9 cellular contexts compared by ENCODE assay signal in the genomic region with DNA sequence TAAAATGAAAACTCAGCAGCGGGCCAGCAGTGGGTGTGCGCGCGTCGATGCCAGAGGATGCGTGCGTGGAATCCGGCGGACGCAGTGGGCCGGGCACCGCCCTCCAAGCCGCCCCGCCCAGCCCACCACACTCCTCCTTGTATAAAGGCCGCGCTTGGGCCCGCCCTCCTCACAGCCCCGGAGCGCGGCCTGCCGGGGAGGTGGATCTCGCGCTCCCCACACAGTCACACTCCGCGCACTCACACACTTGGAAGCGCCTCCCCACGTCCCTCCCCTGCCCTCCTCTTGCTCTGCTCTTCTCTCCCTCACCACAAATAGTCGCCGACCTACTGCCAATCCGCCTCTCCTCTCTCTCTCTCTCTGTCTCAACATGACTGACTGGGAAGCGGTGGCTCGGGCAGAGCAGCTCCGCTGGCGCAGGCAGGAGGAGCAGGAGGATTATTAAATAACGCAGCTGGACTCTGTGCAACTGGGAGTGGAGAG. TPM values are rescaled to one million over a fixed set of nuclear protein-coding genes. Genes with fewer than 3 reads are reported as not detected.
DNase-seq lines count a peak whose midpoint lies in the region; ATAC-seq lines count a peak whose summit lies in the region.
"Had no signal": no experiment of that assay in that cellular context is flagged by ENCODE, and none has a peak within 500 bp of the region (broad histone marks: within the 10 kb centered on the region; RNA-seq: fewer than 3 reads in every experiment).

Gene CCSER1 (plus strand): TSS at position 172 of the 483 bp plus-strand sequence.

- H3K36me3 ChIP-seq in esophagus (ENCODE audit: control insufficient read depth in 2 of 2, insufficient read depth in 2 of 2, low read length in 1 of 2) (no peaks in the 10 kb centered on the region), subcutaneous abdominal adipose tissue (ENCODE audit: control insufficient read depth in 5 of 5, insufficient read depth in 5 of 5, low read length in 5 of 5) (no peaks in the 10 kb centered on the region)

- 1% methylated on average over 35 of the region's 35 CpGs for WGBS in esophagus, 2 donors

- H3K4me3 ChIP-seq in esophagus (ENCODE audit: low read depth in 1 of 2, low read length in 2 of 2), result peak within 1 kb of the TSS; percentile 61 to 67
- H3K4me3 ChIP-seq in mononuclear cell (ENCODE audit: low read length), result peak within 1 kb of the TSS; percentile 47
- H3K4me3 ChIP-seq in subcutaneous abdominal adipose tissue (ENCODE audit: low read depth in 1 of 5, low read length in 5 of 5), result peak within 1 kb of the TSS; percentile 73 to 85 (median 78)

- H3K9me3 ChIP-seq in esophagus (ENCODE audit: control insufficient read depth in 2 of 2, insufficient read depth in 1 of 2, low read depth in 1 of 2, low read length in 1 of 2) (peaks cover 0 to 2% of the 10 kb centered on the region in 2 donors), mononuclear cell (ENCODE audit: low read depth, low read length) (no peaks in the 10 kb centered on the region), subcutaneous abdominal adipose tissue (ENCODE audit: control insufficient read depth in 5 of 5, low read length in 5 of 5) (no peaks in the 10 kb centered on the region)

- H3K4me1 ChIP-seq in esophagus (ENCODE audit: control insufficient read depth in 2 of 2, insufficient read depth in 2 of 2, low read length in 1 of 2), result peaks cover 3 to 7% of the 10 kb centered on the region in 2 donors
- peaks cover 13% of the 10 kb centered on the region for H3K4me1 ChIP-seq in mononuclear cell (ENCODE audit: insufficient read depth, low read length)
- H3K4me1 ChIP-seq in subcutaneous abdominal adipose tissue (ENCODE audit: control insufficient read depth in 5 of 5, insufficient read depth in 5 of 5, low read length in 5 of 5), result peaks cover 0 to 23% (median 20%) of the 10 kb centered on the region in 5 donors

- peak within 1 kb of the TSS in 4 of 5 donors; percentile 30 to 75 (median 67) for H3K9ac ChIP-seq in subcutaneous abdominal adipose tissue (ENCODE audit: low read length in 5 of 5)

- ATAC-seq in HG03025 (IDR thresholded peaks at IDR 0.05; ENCODE audit: low FRiP score, unreplicated experiment), result peak; percentile 58

- DNase-seq in activated gamma-delta T cell treated with Interleukin-2 at 50 U/mL for 16 hours (peak; percentile 9), activated gamma-delta T cell (lab: John Stamatoyannopoulos, UW) (no peak), NCI-H345 treated with DMSO at 0.1 percent for 48 hours (lab: John Stamatoyannopoulos, UW; ENCODE audit: unreplicated experiment) (peak; percentile 60)
- DNase-seq in activated CD8-positive, alpha-beta memory T cell treated with anti-CD3 and anti-CD28 coated beads, Interleukin-2, amount 50 U/mL, for 4 hours, result peak; percentile 15

- H3K27me3 ChIP-seq in esophagus (ENCODE audit: control insufficient read depth in 1 of 2, insufficient read depth in 2 of 2, low read length in 2 of 2), result no peaks in the 10 kb centered on the region
- peaks cover 3% of the 10 kb centered on the region for H3K27me3 ChIP-seq in mononuclear cell (ENCODE audit: insufficient read depth, low read length)
- peaks cover 0 to 7% (median 4%) of the 10 kb centered on the region in 5 donors for H3K27me3 ChIP-seq in subcutaneous abdominal adipose tissue (ENCODE audit: control insufficient read depth in 5 of 5, insufficient read depth in 4 of 5, low read length in 5 of 5)

- H3K27ac ChIP-seq in esophagus (ENCODE audit: low read depth in 2 of 2, low read length in 1 of 2) (peak within 1 kb of the TSS; percentile 38 to 73), subcutaneous abdominal adipose tissue (ENCODE audit: low read depth, low read length) (peak within 1 kb of the TSS; percentile 43)
- H3K27ac ChIP-seq: C4-2B had no signal

RNA-seq across cellular contexts. Expression of gene CCSER1, which starts in this region (rescaled TPM):
- polyA plus RNA-seq in esophagus, result under 1 TPM; 0.35 to 0.87 TPM
- 7.9 TPM for total RNA-seq in mononuclear cell
